ENCODE assay signal across 8 cellular contexts in genomic region chr21:25790122-25790951, GRCh38. TPM values are rescaled to one million over a fixed set of nuclear protein-coding genes. Genes with fewer than 3 reads are reported as not detected.
DNase-seq lines count a peak whose midpoint lies in the region; ATAC-seq and TF ChIP-seq lines count a peak whose summit lies in the region.

No MANE protein-coding gene starts in this region.

- POLR2A ChIA-PET in Caco-2 (lab: Charles Lee) = no interaction called here

- H3K9me3 ChIP-seq in Caco-2 = no peaks in the 10 kb centered on the region
- H3K9me3 ChIP-seq in Peyer's patch = no peaks in the 10 kb centered on the region
- no peaks in the 10 kb centered on the region for H3K9me3 ChIP-seq in stomach

- peaks cover 3% of the 10 kb centered on the region for H3K27me3 Mint-ChIP-seq in Caco-2 (ENCODE audit: insufficient read depth, unreplicated experiment)

- H3K36me3 ChIP-seq in Caco-2 (ENCODE audit: control insufficient read depth, insufficient read depth, low read length) = no peaks in the 10 kb centered on the region
- H3K36me3 ChIP-seq in Peyer's patch = no peaks in the 10 kb centered on the region
- no peaks in the 10 kb centered on the region for H3K36me3 ChIP-seq in stomach

- TF ChIP-seq EP300 in stomach (IDR thresholded peaks at IDR 0.05) = no peak

- H3K27ac Mint-ChIP-seq in Caco-2 (ENCODE audit: unreplicated experiment) = peak overlapping the region; percentile 46

- no peak for TF ChIP-seq POLR2A in Peyer's patch (IDR thresholded peaks at IDR 0.05)
- no peak for TF ChIP-seq POLR2A in stomach (IDR thresholded peaks at IDR 0.05)

- TF ChIP-seq CTCF in Caco-2 (IDR thresholded peaks at IDR 0.05; ENCODE audit: insufficient read depth in 1 of 2, low read depth in 1 of 2, low read length in 1 of 2, severe bottlenecking in 1 of 2, unreplicated experiment in 1 of 2) = peak; percentile 49 to 50
- TF ChIP-seq CTCF in Peyer's patch (IDR thresholded peaks at IDR 0.05) = peak in 4 of 6 experiments; percentile 18 to 36 (median 31)
- peak; percentile 36 for TF ChIP-seq CTCF in cardiac fibroblast (IDR thresholded peaks at IDR 0.05; ENCODE audit: low read depth, low read length)
- peak in 2 of 7 experiments; percentile 13 to 25 for TF ChIP-seq CTCF in stomach (IDR thresholded peaks at IDR 0.05)

- DNase-seq in Caco-2 (peak in 1 of 2 experiments; percentile 21), HPDE6-E6E7 (ENCODE audit: extremely low spot score) (peak; percentile 29), Peyer's patch (no peak), cardiac fibroblast (ENCODE audit: low read depth in 2 of 2) (peak; percentile 52 to 56), left kidney (ENCODE audit: low read depth, low spot score) (peak; percentile 88), stomach (no peak), 8988T (no peak)

- H3K4me1 Mint-ChIP-seq in Caco-2 (ENCODE audit: low read depth, unreplicated experiment) = no peaks in the 10 kb centered on the region

- CTCF ChIA-PET in Caco-2 (lab: Charles Lee) = interaction anchor here (1.6 kb wide), 1 partner anchor 11 kb away, joined by 7 read pairs; no protein-coding TSS in a partner anchor

- H3K9me3 Mint-ChIP-seq in Caco-2 (ENCODE audit: unreplicated experiment) = no peaks in the 10 kb centered on the region

- H3K4me3 Mint-ChIP-seq in Caco-2 (ENCODE audit: unreplicated experiment) = peak overlapping the region; percentile 77

- no peaks in the 10 kb centered on the region; the same call in 1 of the 2 replicates for H3K4me1 ChIP-seq in Caco-2
- H3K4me1 ChIP-seq in Peyer's patch = no peaks in the 10 kb centered on the region
- H3K4me1 ChIP-seq in stomach = peaks cover 0 to 14% (median 7%) of the 10 kb centered on the region in 4 donors

- intact Hi-C loops in Caco-2 (cut with micrococcal nuclease; ENCODE audit: unreplicated experiment) = loop anchor here (1.0 to 10.0 kb wide), 3 partner anchors 11 to 924 kb away; no protein-coding TSS in a partner anchor
- intact Hi-C loops in stomach (cut with DNase I; ENCODE audit: low total_unique reads) = no loop called here

- H3K27ac ChIP-seq in Peyer's patch (no peak overlapping the region), stomach (peak overlapping the region in 2 of 5 donors; percentile 20 to 55)

- WGBS in stomach, 5 donors = 9 to 23% (median 17%) methylated on average over 7 of the region's 7 CpGs

- H3K36me3 Mint-ChIP-seq in Caco-2 (ENCODE audit: insufficient read depth, unreplicated experiment) = no peaks in the 10 kb centered on the region

- peak overlapping the region; percentile 37 for H3K4me3 ChIP-seq in Caco-2 (ENCODE audit: low read depth, low read length)
- H3K4me3 ChIP-seq in Peyer's patch = peak overlapping the region; percentile 19 to 33 (median 28)
- peak overlapping the region; percentile 11 to 33 for H3K4me3 ChIP-seq in cardiac fibroblast (replicated peaks in 1 of 2; ENCODE audit: low read depth in 2 of 2, low read length in 2 of 2)
- H3K4me3 ChIP-seq in stomach = peak overlapping the region; percentile 20 to 44 (median 30)

- no TSS peak for BruUV-seq in Caco-2 (replicated peaks; lab: Mats Ljungman, UMichigan)

- ATAC-seq in GM19043 (IDR thresholded peaks at IDR 0.05; ENCODE audit: low read depth, unreplicated experiment) = peak; percentile 65

- H3K27me3 ChIP-seq in Caco-2 (replicated peaks; ENCODE audit: control insufficient read depth, insufficient read depth, low read length) = no peaks in the 10 kb centered on the region
- no peaks in the 10 kb centered on the region for H3K27me3 ChIP-seq in Peyer's patch
- peaks cover 0 to 9% (median 0%) of the 10 kb centered on the region in 3 donors for H3K27me3 ChIP-seq in stomach

RNA-seq across cellular contexts. Expression of gene GABPA, which starts 55.6 kb away (rescaled TPM):
- total RNA-seq in Caco-2 (2022) (17.4 and 20.3 TPM in 2 replicates), Peyer's patch (10 to 100 TPM; 11.3 to 24.8 (median 21.7) TPM), stomach (10 to 100 TPM in 2 of 5 donors, 1 to 10 TPM in 3; 6.4 to 47.0 (median 8.2) TPM)
- polyA plus RNA-seq in stomach = 1 to 10 TPM; 6.8 to 8.7 (median 7.5) TPM

RNA-seq across cellular contexts. Expression of gene ATP5PF, which starts 55.6 kb away (rescaled TPM):
- total RNA-seq in Caco-2 (2022) = 156 and 175 TPM in 2 replicates
- 100 to 1,000 TPM in 2 of 4 donors, 10 to 100 TPM in 2; 45.4 to 116 (median 93.8) TPM for total RNA-seq in Peyer's patch
- 100 to 1,000 TPM in 2 of 5 donors, 10 to 100 TPM in 2, 1 to 10 TPM in 1; 4.3 to 155 (median 83.5) TPM for total RNA-seq in stomach
- polyA plus RNA-seq in stomach = 100 to 1,000 TPM; 391 to 471 (median 470) TPM

Comparison
In these comparisons a context has a peak if more than half of its experiments do, and no peak if none do; other contexts are left out.
1. DNase-seq: peak in HPDE6-E6E7 (single experiment), cardiac fibroblast (2 of 2) and left kidney (single experiment); none in Peyer's patch (0 of 3), stomach (single experiment) and 8988T (single experiment).
2. Peak in every context shown above with its lines, with median percentiles within 50 percentile points of each other: H3K4me3 ChIP-seq.